In genomic region chr1:213446496-213446895, GRCh38 we compare ENCODE assay signal across 8 cellular contexts.
"Had no signal": no experiment of that assay in that cellular context is flagged by ENCODE, and none has a peak within 500 bp of the region (broad histone marks: within the 10 kb centered on the region; RNA-seq: fewer than 3 reads in every experiment).

No MANE protein-coding gene starts in this region.

- ATAC-seq: GM23338, HepG2 had no signal

- DNase-seq: H9, HCEC 1CT, KBM-7 had no signal

- FAIRE-seq: H1, H54, HepG2 had no signal

- H3K27ac ChIP-seq: HL-60 had no signal

- H3K4me3 ChIP-seq: GM23338 had no signal
